In genomic region chr19:39436350-39436716, GRCh38 we compare ENCODE assay signal across 8 cellular contexts. TPM values are rescaled to one million over a fixed set of nuclear protein-coding genes. Genes with fewer than 3 reads are reported as not detected.
A peak's percentile ranks its signal among the peaks of the same experiment; 100 is the strongest.
DNase-seq lines count a peak whose midpoint lies in the region; ATAC-seq, FAIRE-seq and TF ChIP-seq lines count a peak whose summit lies in the region.

No MANE protein-coding gene starts in this region.

- peak overlapping the region; percentile 96 for H3K4me3 Mint-ChIP-seq in Calu3 (ENCODE audit: low read depth, unreplicated experiment)

- no peaks in the 10 kb centered on the region for H3K9me3 Mint-ChIP-seq in Calu3 (ENCODE audit: low read depth, unreplicated experiment)

- WGBS in pancreas, 2 donors: 0 to 8% methylated on average over 2 of the region's 2 CpGs

- intact Hi-C loops in Calu3 (cut with micrococcal nuclease; ENCODE audit: unreplicated experiment): no loop called here
- intact Hi-C loops in Panc1 (cut with micrococcal nuclease; ENCODE audit: unreplicated experiment): no loop called here
- intact Hi-C loops in pancreas (cut with DNase I): no loop called here

- H3K4me1 ChIP-seq in Panc1 (ENCODE audit: control insufficient read depth, insufficient read depth, low read length) (peaks cover 71% of the 10 kb centered on the region), pancreas (peaks cover 10 to 14% (median 11%) of the 10 kb centered on the region in 3 donors)

- BruUV-seq in Calu3 (replicated peaks; lab: Mats Ljungman, UMichigan): TSS peak; percentile 99
- BruUV-seq in Panc1 (replicated peaks; lab: Mats Ljungman, UMichigan): TSS peak; percentile 100

- POLR2A ChIA-PET in Panc1 (lab: Charles Lee): interaction anchor here (0.6 to 5.9 kb wide), 115 partner anchors 10 to 1377 kb away, joined by 3 to 524 read pairs (median 5); partner anchors contain the start of genes DLL3, DYRK1B, EID2 and EID2B

- H3K27me3 Mint-ChIP-seq in Calu3 (ENCODE audit: unreplicated experiment): peaks cover 9% of the 10 kb centered on the region

- in situ Hi-C loops in Panc1 (cut with HindIII; ENCODE audit: low pct_unique_long_range_greater_than_20kb, low sequenced_read_pairs): no loop called here
- in situ Hi-C loops in GM13977 (cut with MboI; ENCODE audit: low pct_unique_long_range_greater_than_20kb, low sequenced_read_pairs, unreplicated experiment): loop anchor here (10.0 kb wide), 1 partner anchor 98 kb away; the partner anchor contains the start of gene EID2B

- H3K36me3 ChIP-seq in Panc1 (ENCODE audit: control insufficient read depth, insufficient read depth, low read length) (peaks cover 27% of the 10 kb centered on the region), pancreas (peaks cover 4 to 26% (median 8%) of the 10 kb centered on the region in 3 donors)

- no peaks in the 10 kb centered on the region for H3K27me3 ChIP-seq in Panc1 (ENCODE audit: control insufficient read depth, insufficient read depth, low read length)
- H3K27me3 ChIP-seq in pancreas: no peaks in the 10 kb centered on the region

- TF ChIP-seq CTCF in Calu3 (IDR thresholded peaks at IDR 0.05; ENCODE audit: unreplicated experiment) (no peak), Panc1 (IDR thresholded peaks at IDR 0.05) (no peak), pancreas (IDR thresholded peaks at IDR 0.05) (no peak), GM13977 (IDR thresholded peaks at IDR 0.05; ENCODE audit: extremely low read depth, insufficient read depth, missing control alignments) (no peak)

- ATAC-seq in Panc1 (no peak; the same call in 1 of the 2 replicates), pancreas (no peak), HG03196 (IDR thresholded peaks at IDR 0.05; ENCODE audit: unreplicated experiment) (no peak)

- H3K4me1 Mint-ChIP-seq in Calu3 (ENCODE audit: low read depth, unreplicated experiment): peaks cover 24% of the 10 kb centered on the region

- peak overlapping the region; percentile 97 for H3K27ac Mint-ChIP-seq in Calu3 (ENCODE audit: unreplicated experiment)

- H3K4me3 ChIP-seq in Panc1 (ENCODE audit: low read depth in 2 of 2, low read length in 2 of 2) (peak overlapping the region; percentile 29 to 58), pancreas (peak overlapping the region; percentile 73 to 98 (median 92))

- DNase-seq in Calu3 (no peak), Panc1 (ENCODE audit: low read depth, low spot score) (no peak), epithelial cell of prostate (ENCODE audit: low read depth, low spot score) (no peak), pancreas (no peak), GM19239 (ENCODE audit: insufficient read length, low spot score) (no peak), GM13977 (ENCODE audit: low spot score) (no peak), NCI-H82 (lab: John Stamatoyannopoulos, UW) (no peak)

- H3K36me3 Mint-ChIP-seq in Calu3 (ENCODE audit: insufficient read depth, unreplicated experiment): peaks cover 71% of the 10 kb centered on the region

- FAIRE-seq in pancreas (lab: Jason Lieb, UNC): no peak
- no peak for FAIRE-seq in GM19239 (lab: Jason Lieb, UNC)

- peak overlapping the region; percentile 84 for H3K27ac ChIP-seq in Panc1 (ENCODE audit: low read length)
- H3K27ac ChIP-seq in epithelial cell of prostate: peak overlapping the region; percentile 73
- H3K27ac ChIP-seq in pancreas: peak overlapping the region; percentile 40 to 81 (median 66)

- H3K9me3 ChIP-seq in Panc1 (ENCODE audit: control insufficient read depth, insufficient read depth, low read depth, low read length) (no peaks in the 10 kb centered on the region), pancreas (no peaks in the 10 kb centered on the region)

- CTCF ChIA-PET in Calu3 (lab: Charles Lee): interaction anchor here (0.6 to 1.2 kb wide), 5 partner anchors 9 to 59 kb away, joined by 3 to 7 read pairs (median 4); partner anchors contain the start of genes MED29, PAF1 and SUPT5H
- CTCF ChIA-PET in Panc1 (lab: Charles Lee): interaction anchor here (0.5 to 1.8 kb wide), 38 partner anchors 9 to 534 kb away, joined by 3 to 34 read pairs (median 6); partner anchors contain the start of genes DLL3, EID2, EID2B and FBL

RNA-seq across cellular contexts. Expression of gene RPS16, which starts 0.6 kb away (rescaled TPM):
- 1,912 and 1,929 TPM in 2 replicates for total RNA-seq in Calu3 (2022)
- 27,832 TPM for total RNA-seq in Panc1 (2021; ENCODE audit: unreplicated experiment)
- 38,578 TPM for polyA plus RNA-seq in Panc1 (2012; ENCODE audit: insufficient read length)
- total RNA-seq in pancreas: 1,000 to 10,000 TPM in 5 of 6 donors, 100 to 1,000 TPM in 1; 920 to 1,759 (median 1,167) TPM
- polyA plus RNA-seq in pancreas: 1,000 to 10,000 TPM; 1,276 to 1,384 TPM

RNA-seq across cellular contexts. Expression of gene SUPT5H, which starts 9.0 kb away (rescaled TPM):
- total RNA-seq in Calu3 (2022) (158 and 189 TPM in 2 replicates), Panc1 (2021; ENCODE audit: unreplicated experiment) (1,614 TPM), pancreas (10 to 100 TPM; 49.3 to 69.6 (median 54.0) TPM)
- 1,718 TPM for polyA plus RNA-seq in Panc1 (2012; ENCODE audit: insufficient read length)
- polyA plus RNA-seq in pancreas: 100 to 1,000 TPM; 172 to 229 TPM

RNA-seq across cellular contexts. Expression of gene PLEKHG2, which starts 23.9 kb away (rescaled TPM):
- total RNA-seq in Calu3 (2022): 64.1 and 65.3 TPM in 2 replicates
- total RNA-seq in Panc1 (2021; ENCODE audit: unreplicated experiment): 1,988 TPM
- 2,032 TPM for polyA plus RNA-seq in Panc1 (2012; ENCODE audit: insufficient read length)
- total RNA-seq in pancreas: 10 to 100 TPM in 1 of 6 donors, 1 to 10 TPM in 5; 3.1 to 15.0 (median 7.8) TPM
- 10 to 100 TPM in 1 of 2 donors, 1 to 10 TPM in 1; 6.8 to 12.8 TPM for polyA plus RNA-seq in pancreas

RNA-seq across cellular contexts. Expression of gene ZFP36, which starts 29.7 kb away (rescaled TPM):
- total RNA-seq in Calu3 (2022) (70.8 and 107 TPM in 2 replicates), Panc1 (2021; ENCODE audit: unreplicated experiment) (414 TPM), pancreas (10 to 100 TPM; 20.2 to 45.6 (median 31.9) TPM)
- 369 TPM for polyA plus RNA-seq in Panc1 (2012; ENCODE audit: insufficient read length)
- polyA plus RNA-seq in pancreas: 100 to 1,000 TPM; 104 to 151 TPM

RNA-seq across cellular contexts. Expression of gene TIMM50, which starts 44.3 kb away (rescaled TPM):
- total RNA-seq in Calu3 (2022): 110 and 116 TPM in 2 replicates
- total RNA-seq in Panc1 (2021; ENCODE audit: unreplicated experiment): 1,837 TPM
- polyA plus RNA-seq in Panc1 (2012; ENCODE audit: insufficient read length): 1,800 TPM
- total RNA-seq in pancreas: 10 to 100 TPM; 15.2 to 27.5 (median 21.3) TPM
- polyA plus RNA-seq in pancreas: 10 to 100 TPM; 38.6 to 40.4 TPM

Comparison
In these comparisons a context has a peak if more than half of its experiments do, and no peak if none do; other contexts are left out.
1. RNA of gene RPS16, which starts 0.6 kb away (total RNA-seq): 27,832 TPM in Panc1 (single experiment); 1,912 to 1,929 TPM in Calu3 and 920 to 1,759 TPM in pancreas; every median in the first group is over 10 times any median in the second.
2. RNA of gene PLEKHG2, which starts 23.9 kb away (total RNA-seq): 1,988 TPM in Panc1 (single experiment); 64.1 to 65.3 TPM in Calu3 and 3.1 to 15.0 TPM in pancreas; every median in the first group is over 10 times any median in the second.
3. Peak in every context shown above with its lines, with median percentiles within 50 percentile points of each other: H3K27ac ChIP-seq.